In the genomic region with DNA sequence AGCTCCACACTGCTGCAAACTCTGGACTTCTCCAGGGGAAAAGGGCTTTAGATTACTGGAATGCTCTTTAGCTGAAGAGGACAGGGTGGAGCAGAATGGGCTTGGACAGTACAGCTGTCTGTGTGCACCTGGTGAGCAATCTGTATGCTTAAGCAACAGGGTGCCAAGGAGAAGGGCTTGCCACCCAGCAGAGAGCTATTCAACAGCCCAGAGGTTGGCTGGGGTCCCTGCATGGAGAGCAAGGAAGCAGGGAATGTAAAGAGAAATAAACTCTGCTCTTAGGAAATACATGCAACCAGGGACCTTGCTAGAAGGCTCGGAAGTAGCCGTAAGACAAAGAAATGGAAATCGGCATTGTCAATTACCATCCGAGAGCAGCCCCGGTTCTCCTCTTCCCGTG, we compare ENCODE assay signal across 13 cellular contexts. TPM values are rescaled to one million over a fixed set of nuclear protein-coding genes. Genes with fewer than 3 reads are reported as not detected.
DNase-seq lines count a peak whose midpoint lies in the region; ATAC-seq and TF ChIP-seq lines count a peak whose summit lies in the region.
"Had no signal": no experiment of that assay in that cellular context is flagged by ENCODE, and none has a peak within 500 bp of the region (broad histone marks: within the 10 kb centered on the region; RNA-seq: fewer than 3 reads in every experiment).

No MANE protein-coding gene starts in this region.

- ATAC-seq in psoas muscle (peak; percentile 15 to 62 (median 40)), HG02973 (IDR thresholded peaks at IDR 0.05; ENCODE audit: unreplicated experiment) (no peak), GM18511 (IDR thresholded peaks at IDR 0.05; ENCODE audit: unreplicated experiment) (no peak)
- ATAC-seq: activated CD8-positive, alpha-beta T cell treated with anti-CD3 and anti-CD28 coated beads, Interleukin-2, amount 10 ng/mL, durations not matched to agents 7 days and 5 days; stimulated activated memory B cell treated with anti-CD40 and anti-IgM and Interleukin-4, amounts not matched to agents 10 μg/mL and 1 μg/mL and 100 μg/mL, for 72 hours had no signal

- H3K36me3 ChIP-seq in HUES64 (ENCODE audit: insufficient read depth, low read length) = peaks cover 24% of the 10 kb centered on the region
- peaks cover 0 to 42% of the 10 kb centered on the region in 2 donors for H3K36me3 ChIP-seq in psoas muscle (ENCODE audit: insufficient read depth in 1 of 2, low read depth in 1 of 2)

- peak; percentile 82 for DNase-seq in NCI-H2196 (lab: John Stamatoyannopoulos, UW; ENCODE audit: unreplicated experiment)
- peak; percentile 18 for DNase-seq in epithelial cell of esophagus (ENCODE audit: low read depth)
- no peak for DNase-seq in psoas muscle
- DNase-seq in SW 1271 (lab: John Stamatoyannopoulos, UW) = no peak
- DNase-seq in activated naive CD4-positive, alpha-beta T cell treated with anti-CD3 and anti-CD28 coated beads, Interleukin-2, amount 50 U/mL, for 16 hours = no peak
- DNase-seq: activated CD8-positive, alpha-beta T cell treated with anti-CD3 and anti-CD28 coated beads, Interleukin-2, amount 10 ng/mL, durations not matched to agents 7 days and 5 days; kidney; OCI-M1 had no signal

- no peaks in the 10 kb centered on the region for H3K27me3 ChIP-seq in HUES64 (ENCODE audit: insufficient read depth, low read length)
- H3K27me3 ChIP-seq in psoas muscle (ENCODE audit: insufficient read depth in 3 of 3, low read length in 2 of 3) = no peaks in the 10 kb centered on the region
- H3K27me3 ChIP-seq: BLaER1 treated with 17β-estradiol and CSF1 and Interleukin-3, amounts not matched to agents 10 nM and 100 nM had no signal

- H3K4me1 ChIP-seq in HUES64 (ENCODE audit: insufficient read depth, low read length) (peaks cover 14% of the 10 kb centered on the region), psoas muscle (peaks cover 35% of the 10 kb centered on the region)

- H3K4me3 ChIP-seq in HUES64 (ENCODE audit: low read length) (no peak overlapping the region), epithelial cell of esophagus (ENCODE audit: low read length) (no peak overlapping the region), psoas muscle (no peak overlapping the region)
- H3K4me3 ChIP-seq: BLaER1 treated with 17β-estradiol and CSF1 and Interleukin-3, amounts not matched to agents 10 nM and 100 nM had no signal

- H3K9me3 ChIP-seq in HUES64 (ENCODE audit: insufficient read depth, low read depth, low read length) (no peaks in the 10 kb centered on the region), psoas muscle (no peaks in the 10 kb centered on the region)
- H3K9me3 ChIP-seq: BLaER1 treated with 17β-estradiol and CSF1 and Interleukin-3, amounts not matched to agents 10 nM and 100 nM had no signal

- H3K27ac ChIP-seq in HUES64 (ENCODE audit: low read depth, low read length) = peak overlapping the region; percentile 0; the same call in 1 of the 2 replicates
- H3K27ac ChIP-seq in psoas muscle = peak overlapping the region; percentile 80
- H3K27ac ChIP-seq: BLaER1 treated with 17β-estradiol and CSF1 and Interleukin-3, amounts not matched to agents 10 nM and 100 nM had no signal

- no peak for TF ChIP-seq CTCF in epithelial cell of esophagus (IDR thresholded peaks at IDR 0.05; ENCODE audit: insufficient read depth, low read depth, low read length, missing control alignments)
- TF ChIP-seq CTCF in psoas muscle (IDR thresholded peaks at IDR 0.05) = no peak

- intact Hi-C loops in psoas muscle (cut with DNase I) = no loop called here

- WGBS in HUES64 = 65% methylated on average over 5 of the region's 6 CpGs
- 53 to 90% (median 78%) methylated on average over 6 of the region's 6 CpGs for WGBS in psoas muscle, 3 donors

- H3K9ac ChIP-seq in HUES64 (ENCODE audit: low read depth, low read length) = no peak overlapping the region
- H3K9ac ChIP-seq: BLaER1 treated with 17β-estradiol and CSF1 and Interleukin-3, amounts not matched to agents 10 nM and 100 nM had no signal

RNA-seq across cellular contexts. Expression of a gene that starts 53.0 kb away (rescaled TPM):
- polyA plus RNA-seq in HUES64 (2013, experiment 1 of 2) = 74.6 TPM
- polyA plus RNA-seq in HUES64 (2013, experiment 2 of 2) = 80.3 TPM
- 10 to 100 TPM; 32.4 to 67.1 (median 59.2) TPM for total RNA-seq in psoas muscle
- 10 to 100 TPM; 16.9 to 40.5 (median 19.4) TPM for polyA plus RNA-seq in psoas muscle

Comparison
In these comparisons a context has a peak if more than half of its experiments do, and no peak if none do; other contexts are left out.
1. DNase-seq: peak in NCI-H2196 (single experiment) and epithelial cell of esophagus (single experiment); none in psoas muscle (0 of 2), SW 1271 (0 of 2) and activated naive CD4-positive, alpha-beta T cell treated with anti-CD3 and anti-CD28 coated beads, Interleukin-2, amount 50 U/mL, for 16 hours (single experiment).
2. ATAC-seq: peak in psoas muscle (4 of 4); none in HG02973 (single experiment) and GM18511 (single experiment).